ENCODE assay signal across 12 cellular contexts in genomic region chr20:63070301-63070625, GRCh38.
A peak's percentile ranks its signal among the peaks of the same experiment; 100 is the strongest.
DNase-seq lines count a peak whose midpoint lies in the region; ATAC-seq and TF ChIP-seq lines count a peak whose summit lies in the region.
"Had no signal": no experiment of that assay in that cellular context is flagged by ENCODE, and none has a peak within 500 bp of the region (broad histone marks: within the 10 kb centered on the region; RNA-seq: fewer than 3 reads in every experiment).

No MANE protein-coding gene starts in this region.

- peak in 3 of 5 donors; percentile 7 to 26 (median 19) for DNase-seq in heart left ventricle
- DNase-seq in right atrium auricular region (ENCODE audit: low spot score): no peak
- DNase-seq in lower lobe of right lung: peak; percentile 15
- peak; percentile 3 to 17 for DNase-seq in aorta
- no peak for DNase-seq in amygdala (lab: John Stamatoyannopoulos, UW)
- DNase-seq: CD8-positive, alpha-beta T cell; COR-L47; DMS153 had no signal

- H3K9me3 ChIP-seq in heart left ventricle (peaks cover 0 to 3% (median 0%) of the 10 kb centered on the region in 12 donors), right atrium auricular region (no peaks in the 10 kb centered on the region), lower lobe of right lung (no peaks in the 10 kb centered on the region), aorta (ENCODE audit: control insufficient read depth, low read length) (peaks cover 1% of the 10 kb centered on the region)

- H3K4me1 ChIP-seq in heart left ventricle (peaks cover 0 to 19% (median 4%) of the 10 kb centered on the region in 12 donors), right atrium auricular region (peaks cover 0 to 14% of the 10 kb centered on the region in 2 donors), lower lobe of right lung (no peaks in the 10 kb centered on the region), aorta (ENCODE audit: control insufficient read depth in 1 of 2, insufficient read depth in 2 of 2, low read length in 2 of 2) (no peaks in the 10 kb centered on the region)

- ATAC-seq in heart left ventricle (no peak), lower lobe of right lung (no peak), aorta (ENCODE audit: low FRiP score) (no peak), GM18870 (IDR thresholded peaks at IDR 0.05; ENCODE audit: unreplicated experiment) (no peak)
- ATAC-seq: CD8-positive, alpha-beta T cell had no signal

- H3K27ac ChIP-seq in heart left ventricle (no peak overlapping the region), right atrium auricular region (no peak overlapping the region), VCaP (peak overlapping the region; percentile 51; the same call in 1 of the 2 replicates), lower lobe of right lung (no peak overlapping the region), aorta (ENCODE audit: low read depth in 1 of 2, low read length in 2 of 2) (no peak overlapping the region)
- H3K27ac ChIP-seq: BLaER1 treated with 17β-estradiol and CSF1 and Interleukin-3, amounts not matched to agents 10 nM and 100 nM had no signal

- H3K27me3 ChIP-seq in heart left ventricle (peaks cover 21 to 62% (median 36%) of the 10 kb centered on the region in 9 donors), right atrium auricular region (peaks cover 4 to 25% of the 10 kb centered on the region in 2 donors), lower lobe of right lung (ENCODE audit: low read depth) (peaks cover 81% of the 10 kb centered on the region), aorta (ENCODE audit: control insufficient read depth in 1 of 2, insufficient read depth in 2 of 2, low read length in 1 of 2) (no peaks in the 10 kb centered on the region)

- intact Hi-C loops in heart left ventricle (cut with DNase I): no loop called here
- intact Hi-C loops in lower lobe of right lung (cut with DNase I): no loop called here
- intact Hi-C loops in aorta (cut with DNase I): no loop called here

- no peak overlapping the region for H3K4me3 ChIP-seq in heart left ventricle
- no peak overlapping the region for H3K4me3 ChIP-seq in right atrium auricular region
- H3K4me3 ChIP-seq in lower lobe of right lung: no peak overlapping the region
- no peak overlapping the region for H3K4me3 ChIP-seq in aorta (ENCODE audit: low read length in 2 of 2)
- H3K4me3 ChIP-seq: BLaER1 treated with 17β-estradiol and CSF1 and Interleukin-3, amounts not matched to agents 10 nM and 100 nM; GM23338 had no signal

- no peak for TF ChIP-seq CTCF in heart left ventricle (IDR thresholded peaks at IDR 0.05)
- TF ChIP-seq CTCF in right atrium auricular region (IDR thresholded peaks at IDR 0.05): no peak
- TF ChIP-seq CTCF in VCaP (conservative IDR thresholded peaks at IDR 0.05): no peak
- no peak for TF ChIP-seq CTCF in lower lobe of right lung (IDR thresholded peaks at IDR 0.05)

- WGBS in heart left ventricle, 4 donors: 28 to 36% (median 31%) methylated on average over 3 of the region's 3 CpGs
- WGBS in aorta, 2 donors: 31 to 38% methylated on average over 3 of the region's 3 CpGs

- H3K36me3 ChIP-seq in heart left ventricle: no peaks in the 10 kb centered on the region
- no peaks in the 10 kb centered on the region for H3K36me3 ChIP-seq in right atrium auricular region
- no peaks in the 10 kb centered on the region for H3K36me3 ChIP-seq in lower lobe of right lung
- H3K36me3 ChIP-seq in aorta (ENCODE audit: control insufficient read depth in 1 of 2, insufficient read depth in 2 of 2, low read length in 1 of 2): no peaks in the 10 kb centered on the region
- H3K36me3 ChIP-seq: BLaER1 treated with 17β-estradiol and CSF1 and Interleukin-3, amounts not matched to agents 10 nM and 100 nM had no signal

- TF ChIP-seq POLR2A in heart left ventricle (IDR thresholded peaks at IDR 0.05): no peak

Comparison
In these comparisons a context has a peak if more than half of its experiments do, and no peak if none do; other contexts are left out.
1. DNase-seq: peak in heart left ventricle (3 of 5), lower lobe of right lung (single experiment) and aorta (2 of 2); none in right atrium auricular region (single experiment) and amygdala (0 of 56).